ENCODE assay signal across 16 cellular contexts in genomic region chr7:13309535-13309934, GRCh38.
DNase-seq lines count a peak whose midpoint lies in the region; ATAC-seq and TF ChIP-seq lines count a peak whose summit lies in the region.
"Had no signal": no experiment of that assay in that cellular context is flagged by ENCODE, and none has a peak within 500 bp of the region (broad histone marks: within the 10 kb centered on the region; RNA-seq: fewer than 3 reads in every experiment).

No MANE protein-coding gene starts in this region.

- no peaks in the 10 kb centered on the region for H3F3A ChIP-seq in SU-DHL-6 (ENCODE audit: insufficient read depth)

- H3K27me3 Mint-ChIP-seq in HFFc6 (ENCODE audit: insufficient read depth): no peaks in the 10 kb centered on the region

- H3K27me3 ChIP-seq in SU-DHL-6 (ENCODE audit: low read length): no peaks in the 10 kb centered on the region
- no peaks in the 10 kb centered on the region for H3K27me3 ChIP-seq in foreskin keratinocyte
- H3K27me3 ChIP-seq in gastrocnemius medialis: no peaks in the 10 kb centered on the region
- no peaks in the 10 kb centered on the region for H3K27me3 ChIP-seq in left ventricle myocardium inferior (ENCODE audit: low read depth)
- H3K27me3 ChIP-seq: MG63 had no signal

- H3K4me3 ChIP-seq in SU-DHL-6 (ENCODE audit: insufficient read depth, low read length, poor library complexity, severe bottlenecking) (no peak overlapping the region), gastrocnemius medialis (no peak overlapping the region), left ventricle myocardium inferior (no peak overlapping the region)
- H3K4me3 ChIP-seq: MG63 had no signal

- H3K4me3 Mint-ChIP-seq in HFFc6: no peak overlapping the region
- H3K4me3 Mint-ChIP-seq: CD14-positive monocyte had no signal

- H3K27ac ChIP-seq in 22Rv1: no peak overlapping the region
- H3K27ac ChIP-seq in SU-DHL-6 (ENCODE audit: low read depth, low read length): no peak overlapping the region
- H3K27ac ChIP-seq in foreskin keratinocyte: no peak overlapping the region
- no peak overlapping the region for H3K27ac ChIP-seq in gastrocnemius medialis
- H3K27ac ChIP-seq in left ventricle myocardium inferior (replicated peaks): no peak overlapping the region
- H3K27ac ChIP-seq: KMS-11 had no signal

- peaks cover 4% of the 10 kb centered on the region; the same call in 1 of the 2 replicates for H3K36me3 ChIP-seq in SU-DHL-6 (ENCODE audit: low read length)
- H3K36me3 ChIP-seq in gastrocnemius medialis: no peaks in the 10 kb centered on the region
- no peaks in the 10 kb centered on the region for H3K36me3 ChIP-seq in left ventricle myocardium inferior
- H3K36me3 ChIP-seq: MG63 had no signal

- in situ Hi-C loops in gastrocnemius medialis (cut with MboI; ENCODE audit: low sequenced_read_pairs in 4 of 4): no loop called here

- H3K9ac ChIP-seq in SU-DHL-6 (ENCODE audit: low read length): no peak overlapping the region
- H3K9ac ChIP-seq: KMS-11 had no signal

- H3K27ac Mint-ChIP-seq in HFFc6: no peak overlapping the region
- H3K27ac Mint-ChIP-seq: CD14-positive monocyte had no signal

- H3K36me3 Mint-ChIP-seq in HFFc6 (ENCODE audit: low read depth): peaks cover 15% of the 10 kb centered on the region; the same call in 1 of the 2 replicates
- H3K36me3 Mint-ChIP-seq: CD14-positive monocyte had no signal

- intact Hi-C loops in gastrocnemius medialis (cut with DNase I; ENCODE audit: low total_unique reads): no loop called here
- intact Hi-C loops in left ventricle myocardium inferior (cut with micrococcal nuclease): no loop called here

- no peak for TF ChIP-seq POLR2A in gastrocnemius medialis (IDR thresholded peaks at IDR 0.05)

- DNase-seq in HFFc6: no peak
- no peak for DNase-seq in foreskin keratinocyte
- DNase-seq in NCI-H345 treated with DMSO at 0.1 percent for 48 hours (lab: John Stamatoyannopoulos, UW; ENCODE audit: unreplicated experiment): no peak
- no peak for DNase-seq in gastrocnemius medialis
- DNase-seq in left ventricle myocardium inferior: no peak
- no peak for DNase-seq in activated CD4-positive, alpha-beta T cell treated with anti-CD3 and anti-CD28 coated beads for 48 hours
- DNase-seq: DMS 273 treated with DMSO at 0.1 percent for 48 hours, GF-D8, MG63, NCI-H1092, NCI-H345 had no signal

- no peaks in the 10 kb centered on the region for H3K9me2 ChIP-seq in SU-DHL-6 (replicated peaks; ENCODE audit: insufficient read depth, low read length)

- no peaks in the 10 kb centered on the region for H4K20me1 ChIP-seq in SU-DHL-6 (ENCODE audit: low read depth, low read length)

- no peak overlapping the region for H3K4me2 ChIP-seq in SU-DHL-6 (ENCODE audit: low read depth, low read length, poor library complexity, severe bottlenecking)
- H3K4me2 ChIP-seq: KMS-11 had no signal

- TF ChIP-seq CTCF in 22Rv1 (IDR thresholded peaks at IDR 0.05): 0 out of 2 replicates have a peak, but pooled peaks have one; percentile 15
- TF ChIP-seq CTCF in HFFc6 (IDR thresholded peaks at IDR 0.05): peak; percentile 45; the same call in 1 of the 2 replicates
- no peak for TF ChIP-seq CTCF in SU-DHL-6 (IDR thresholded peaks at IDR 0.05; ENCODE audit: insufficient read depth, low read length, poor library complexity, severe bottlenecking)
- peak; percentile 38 for TF ChIP-seq CTCF in foreskin keratinocyte (conservative IDR thresholded peaks at IDR 0.05)
- TF ChIP-seq CTCF in gastrocnemius medialis (IDR thresholded peaks at IDR 0.05 in 4 of 5, conservative IDR thresholded peaks at IDR 0.05 in 1 of 5): no peak
- TF ChIP-seq CTCF in left ventricle myocardium inferior (IDR thresholded peaks at IDR 0.05; ENCODE audit: borderline replicate concordance): no peak

- H3K9me3 Mint-ChIP-seq in HFFc6: peaks cover 28% of the 10 kb centered on the region

- no peaks in the 10 kb centered on the region for H3K79me2 ChIP-seq in SU-DHL-6 (ENCODE audit: insufficient read depth, low read length)

- H3K4me1 ChIP-seq in foreskin keratinocyte: no peaks in the 10 kb centered on the region
- no peaks in the 10 kb centered on the region for H3K4me1 ChIP-seq in gastrocnemius medialis
- H3K4me1 ChIP-seq in left ventricle myocardium inferior: no peaks in the 10 kb centered on the region

- H3K9me3 ChIP-seq in SU-DHL-6 (ENCODE audit: insufficient read depth, low read length) (peaks cover 40% of the 10 kb centered on the region; the same call in 1 of the 2 replicates), gastrocnemius medialis (no peaks in the 10 kb centered on the region), left ventricle myocardium inferior (replicated peaks) (peaks cover 20% of the 10 kb centered on the region)

- no peaks in the 10 kb centered on the region for H3K4me1 Mint-ChIP-seq in HFFc6 (ENCODE audit: low read depth)
- H3K4me1 Mint-ChIP-seq: CD14-positive monocyte had no signal

- ATAC-seq in foreskin keratinocyte (no peak), gastrocnemius medialis (no peak)
- ATAC-seq: HepG2 had no signal

- H2AFZ ChIP-seq in SU-DHL-6 (ENCODE audit: low read depth, low read length, severe bottlenecking): peak overlapping the region; percentile 47

Comparison
In these comparisons a context has a peak if more than half of its experiments do, and no peak if none do; other contexts are left out.
1. CTCF ChIP-seq: peak in 22Rv1 (single experiment), HFFc6 (single experiment) and foreskin keratinocyte (single experiment); none in SU-DHL-6 (single experiment), gastrocnemius medialis (0 of 5) and left ventricle myocardium inferior (single experiment).